Comparison of ENCODE assay signal across 10 cellular contexts in the genomic region with DNA sequence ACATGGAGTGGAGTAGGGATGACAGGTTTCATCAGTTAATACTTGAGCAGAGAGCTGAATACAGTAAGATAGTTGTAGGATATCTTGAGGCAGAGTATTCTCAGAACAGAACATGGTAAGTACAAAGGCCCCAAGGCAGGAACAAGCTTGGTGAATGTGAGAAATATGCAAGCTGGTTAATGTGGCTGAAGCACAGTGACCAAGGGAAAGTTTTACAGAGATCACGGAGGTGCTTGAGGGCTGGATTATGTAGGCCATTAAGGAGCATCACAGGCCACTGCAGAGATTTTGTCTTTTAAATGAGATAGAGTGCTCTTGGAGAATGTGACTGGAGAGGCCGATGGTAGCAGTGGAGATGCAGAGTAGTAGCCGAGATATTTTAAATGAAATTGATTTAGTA. TPM values are rescaled to one million over a fixed set of nuclear protein-coding genes. Genes with fewer than 3 reads are reported as not detected.
DNase-seq lines count a peak whose midpoint lies in the region; ATAC-seq, FAIRE-seq and TF ChIP-seq lines count a peak whose summit lies in the region.
"Had no signal": no experiment of that assay in that cellular context is flagged by ENCODE, and none has a peak within 500 bp of the region (broad histone marks: within the 10 kb centered on the region; RNA-seq: fewer than 3 reads in every experiment).

No MANE protein-coding gene starts in this region.

- H3K79me2 ChIP-seq in KMS-11 (ENCODE audit: insufficient read depth, low read depth), result peaks cover 71% of the 10 kb centered on the region
- H3K79me2 ChIP-seq in GM12878 (ENCODE audit: control insufficient read depth, insufficient read depth, low read length), result peaks cover 69% of the 10 kb centered on the region

- intact Hi-C loops in GM12878 (cut with micrococcal nuclease; ENCODE audit: unreplicated experiment), result no loop called here

- H3K9me3 ChIP-seq in CD8-positive, alpha-beta memory T cell (ENCODE audit: low read length), result no peaks in the 10 kb centered on the region
- H3K9me3 ChIP-seq in GM12878 (replicated peaks; ENCODE audit: control insufficient read depth, insufficient read depth, low read length), result no peaks in the 10 kb centered on the region
- H3K9me3 ChIP-seq: lower lobe of right lung had no signal

- no peaks in the 10 kb centered on the region for H3K36me3 ChIP-seq in CD8-positive, alpha-beta memory T cell (ENCODE audit: insufficient read depth, low read length)
- H3K36me3 ChIP-seq in KMS-11 (ENCODE audit: insufficient read depth) (0 out of 2 replicates have a peak, but pooled peaks cover 3% of the 10 kb centered on the region), GM12878 (ENCODE audit: control insufficient read depth in 2 of 2, insufficient read depth in 2 of 2, low read length in 1 of 2) (no peaks in the 10 kb centered on the region; a peak in 2 of 4 replicates)
- H3K36me3 ChIP-seq: brain microvascular endothelial cell had no signal

- peak overlapping the region; percentile 83; the same call in 1 of the 2 replicates for H3K9ac ChIP-seq in KMS-11
- peak overlapping the region; percentile 91 for H3K9ac ChIP-seq in GM12878 (ENCODE audit: control insufficient read depth, insufficient read depth, low read length)

- POLR2A ChIA-PET in CD8-positive, alpha-beta memory T cell (lab: Charles Lee), result interaction anchor here (8.0 kb wide), 1 partner anchor 39 kb away, joined by 177 read pairs; a partner anchor contains a TSS
- POLR2A ChIA-PET in GM12878 (lab: Charles Lee), result interaction anchor here (1.0 to 3.1 kb wide), 3 partner anchors 39 to 316 kb away, joined by 4 to 57 read pairs (median 11); a partner anchor contains a TSS

- no peak for TF ChIP-seq POLR2A in GM12878 (IDR thresholded peaks at IDR 0.05; ENCODE audit: low read depth, low read length)

- in situ Hi-C loops in GM12878 (cut with MboI), result no loop called here

- peak overlapping the region; percentile 51 to 92 (median 82) for H3K27ac Mint-ChIP-seq in CD8-positive, alpha-beta memory T cell
- H3K27ac Mint-ChIP-seq in nephron, result peak overlapping the region; percentile 33 to 57 (median 44)

- TF ChIP-seq EP300 in GM12878 (IDR thresholded peaks at IDR 0.05; ENCODE audit: borderline replicate concordance in 1 of 2, control insufficient read depth in 1 of 2, low read depth in 2 of 2, low read length in 2 of 2), result no peak

- H4K20me1 ChIP-seq in KMS-11 (ENCODE audit: insufficient read depth) (no peaks in the 10 kb centered on the region), GM12878 (ENCODE audit: control insufficient read depth, insufficient read depth) (no peaks in the 10 kb centered on the region)

- peak overlapping the region; percentile 18 for H3K4me3 ChIP-seq in CD8-positive, alpha-beta memory T cell (ENCODE audit: low read length)
- H3K4me3 ChIP-seq in KMS-11 (IDR thresholded peaks at IDR 0.05; ENCODE audit: insufficient read depth, low read depth, low read length) (no peak overlapping the region), GM12878 (peak overlapping the region; percentile 47; the same call in 1 of the 2 replicates)
- H3K4me3 ChIP-seq: lower lobe of right lung had no signal

- H3K4me3 Mint-ChIP-seq in CD8-positive, alpha-beta memory T cell, result peak overlapping the region; percentile 71 to 97 (median 91)
- peak overlapping the region; percentile 70 to 89 (median 80) for H3K4me3 Mint-ChIP-seq in nephron

- peak overlapping the region; percentile 85 for H3K27ac ChIP-seq in CD8-positive, alpha-beta memory T cell (ENCODE audit: low read depth, low read length)
- H3K27ac ChIP-seq in KMS-11 (peak overlapping the region; percentile 71), GM12878 (ENCODE audit: control insufficient read depth, insufficient read depth) (peak overlapping the region; percentile 90)
- H3K27ac ChIP-seq: brain microvascular endothelial cell, lower lobe of right lung had no signal

- RAD21 ChIA-PET in GM12878 (lab: Charles Lee; ENCODE audit: unreplicated experiment), result interaction anchor here (0.9 to 1.0 kb wide), 2 partner anchors 38 to 42 kb away, joined by 3 to 4 read pairs; a partner anchor contains a TSS

- H3K4me1 Mint-ChIP-seq in CD8-positive, alpha-beta memory T cell, result peaks cover 54 to 67% (median 62%) of the 10 kb centered on the region in 3 donors
- H3K4me1 Mint-ChIP-seq in nephron, result peaks cover 62% of the 10 kb centered on the region

- DNase-seq in CD8-positive, alpha-beta memory T cell, result peak in 1 of 5 donors; percentile 4
- DNase-seq in GM12878 (ENCODE audit: low read depth, low spot score) (no peak), NCI-H1694 treated with DMSO at 0.1 percent for 48 hours (lab: John Stamatoyannopoulos, UW) (no peak), NCI-H1092 (lab: John Stamatoyannopoulos, UW) (no peak)
- DNase-seq: brain microvascular endothelial cell, lower lobe of right lung had no signal

- H3K27me3 Mint-ChIP-seq in CD8-positive, alpha-beta memory T cell, result no peaks in the 10 kb centered on the region
- no peaks in the 10 kb centered on the region for H3K27me3 Mint-ChIP-seq in nephron (ENCODE audit: low read depth)

- TF ChIP-seq CTCF in KMS-11 (conservative IDR thresholded peaks at IDR 0.05; ENCODE audit: low read depth, low read length), result no peak
- no peak for TF ChIP-seq CTCF in GM12878 (IDR thresholded peaks at IDR 0.05 in 2 of 3, conservative IDR thresholded peaks at IDR 0.05 in 1 of 3; ENCODE audit: control insufficient read depth in 2 of 3, extremely low read depth in 1 of 3, insufficient read depth in 1 of 3, low read depth in 3 of 3, low read length in 3 of 3)
- TF ChIP-seq CTCF in nephron (IDR thresholded peaks at IDR 0.05; ENCODE audit: unreplicated experiment in 3 of 3), result no peak

- H3K9me3 Mint-ChIP-seq in CD8-positive, alpha-beta memory T cell, result no peaks in the 10 kb centered on the region
- no peaks in the 10 kb centered on the region for H3K9me3 Mint-ChIP-seq in nephron

- peaks cover 0 to 37% (median 3%) of the 10 kb centered on the region in 3 donors for H3K36me3 Mint-ChIP-seq in CD8-positive, alpha-beta memory T cell
- peaks cover 4% of the 10 kb centered on the region for H3K36me3 Mint-ChIP-seq in nephron (ENCODE audit: low read depth)

- SMC1A ChIA-PET in GM12878 (lab: Charles Lee; ENCODE audit: uncharacterized antibody, unreplicated experiment), result interaction anchor here (1.0 kb wide), 1 partner anchor 42 kb away, joined by 3 read pairs; a partner anchor contains a TSS

- ATAC-seq in GM12878 (no peak), esophagus mucosa (no peak), GM18520 (IDR thresholded peaks at IDR 0.05; ENCODE audit: unreplicated experiment) (no peak)
- ATAC-seq: lower lobe of right lung had no signal

- no peak overlapping the region for H2AFZ ChIP-seq in KMS-11 (ENCODE audit: low read depth)
- H2AFZ ChIP-seq in GM12878 (ENCODE audit: control insufficient read depth, low read depth, low read length), result no peak overlapping the region

- no peak for FAIRE-seq in GM12878 (lab: Jason Lieb, UNC)

- CTCF ChIA-PET in CD8-positive, alpha-beta memory T cell (lab: Charles Lee), result interaction anchor here (1.3 kb wide), 1 partner anchor 41 kb away, joined by 5 read pairs; a partner anchor contains a TSS
- CTCF ChIA-PET in GM12878 (lab: Yijun Ruan, JAX), result interaction anchor here (1.0 kb wide), 1 partner anchor 42 kb away, joined by 3 read pairs; a partner anchor contains a TSS

- BruUV-seq in GM12878 (replicated peaks; lab: Mats Ljungman, UMichigan), result no TSS peak

- peaks cover 51% of the 10 kb centered on the region for H3K4me1 ChIP-seq in CD8-positive, alpha-beta memory T cell (ENCODE audit: insufficient read depth, low read length)
- peaks cover 56% of the 10 kb centered on the region for H3K4me1 ChIP-seq in KMS-11 (ENCODE audit: low read depth, poor library complexity, severe bottlenecking)
- H3K4me1 ChIP-seq in GM12878 (ENCODE audit: control insufficient read depth, insufficient read depth, low read length), result peaks cover 21% of the 10 kb centered on the region

- H3K27me3 ChIP-seq in CD8-positive, alpha-beta memory T cell (ENCODE audit: insufficient read depth, low read length, poor library complexity, severe bottlenecking), result no peaks in the 10 kb centered on the region
- no peaks in the 10 kb centered on the region for H3K27me3 ChIP-seq in KMS-11 (ENCODE audit: insufficient read depth, low read depth)
- no peaks in the 10 kb centered on the region for H3K27me3 ChIP-seq in GM12878 (replicated peaks in 1 of 2; ENCODE audit: control insufficient read depth in 2 of 2, insufficient read depth in 2 of 2, low read length in 1 of 2)
- H3K27me3 ChIP-seq: brain microvascular endothelial cell had no signal

- H3K4me2 ChIP-seq in KMS-11 (peak overlapping the region; percentile 86), GM12878 (ENCODE audit: control insufficient read depth, insufficient read depth) (peak overlapping the region; percentile 89)

- no peak for TF ChIP-seq RAD21 in GM12878 (IDR thresholded peaks at IDR 0.05; ENCODE audit: insufficient read depth, low read depth, low read length)

- WGBS in GM12878 (ENCODE audit: insufficient coverage, insufficient replicate concordance, low lambda C conversion rate, missing lambda C conversion rate), result 1% methylated on average over 3 of the region's 3 CpGs

TF ChIP-seq in GM12878, 131 proteins besides CTCF, POLR2A, EP300 and RAD21 (continues in another document):
- no peak for TF ChIP-seq NRF1 (conservative IDR thresholded peaks at IDR 0.05; ENCODE audit: low read depth, low read length)
- TF ChIP-seq MTA2 (IDR thresholded peaks at IDR 0.05; ENCODE audit: low read depth), result no peak
- no peak for TF ChIP-seq PAX8 (IDR thresholded peaks at IDR 0.05)
- no peak for TF ChIP-seq CBX5 (IDR thresholded peaks at IDR 0.05; ENCODE audit: low read depth)
- TF ChIP-seq TARDBP (IDR thresholded peaks at IDR 0.05; ENCODE audit: borderline replicate concordance), result no peak

RNA-seq across cellular contexts. Expression of a gene that starts 54.0 kb away (rescaled TPM):
- 10 to 100 TPM; 27.3 to 28.4 TPM for total RNA-seq in CD8-positive, alpha-beta memory T cell
- polyA plus RNA-seq in CD8-positive, alpha-beta memory T cell, result 31.6 TPM
- total RNA-seq in GM12878 (2013; cell fraction: nucleolus; rRNA removed), result 10.0 and 12.1 TPM in 2 replicates
- 11.7 and 16.0 TPM in 2 replicates for total RNA-seq in GM12878 (2014; rRNA removed)
- total RNA-seq in GM12878 (2014; rRNA removed; fragmentation: Illumina TruSeq; extraction: Trizol), result 7.0 and 7.5 TPM in 2 replicates
- 12.8 and 15.1 TPM in 2 replicates for total RNA-seq in GM12878 (2021)
- polyA plus RNA-seq in GM12878 (2011; ENCODE audit: low read depth), result 1.6 TPM
- polyA plus RNA-seq in GM12878 (2011; rRNA removed), result 7.9 and 9.7 TPM in 2 replicates
- polyA plus RNA-seq in GM12878 (2011; cell fraction: cytosol; rRNA removed), result 12.7 and 17.1 TPM in 2 replicates
- polyA plus RNA-seq in GM12878 (2011; cell fraction: nucleus; rRNA removed), result 21.0 and 23.7 TPM in 2 replicates
- polyA plus RNA-seq in GM12878 (2012), result 9.4 and 12.1 TPM in 2 replicates
- 4.6 and 5.4 TPM in 2 replicates for polyA plus RNA-seq in GM12878 (2014; fragmentation: Illumina TruSeq; extraction: Trizol)
- polyA plus RNA-seq in GM12878 (2014; fragmentation: Nextera tagmentation; extraction: Ambion mirVana), result 1 to 10 TPM in 1 of 2 experiments, under 1 TPM in 1; 0.74 to 4.3 TPM
- polyA plus RNA-seq in GM12878 (2014; rRNA removed), result 18.7 and 19.7 TPM in 2 replicates
- 10 to 100 TPM; 14.8 to 18.3 TPM for polyA plus RNA-seq in GM12878 (2016; fragmentation: Nextera tagmentation; extraction: Ambion mirVana)
- polyA minus RNA-seq in GM12878 (2011; rRNA and poly(A)+ RNA removed), result 1.2 and 3.5 TPM in 2 replicates
- polyA minus RNA-seq in GM12878 (2011; cell fraction: cytosol; rRNA and poly(A)+ RNA removed), result 1.8 and 5.1 TPM in 2 replicates
- polyA minus RNA-seq in GM12878 (2011; cell fraction: nucleus; rRNA and poly(A)+ RNA removed), result 5.3 and 5.7 TPM in 2 replicates
- 12.0 TPM for total RNA-seq in esophagus mucosa
